Comparison of ENCODE assay signal across 13 cellular contexts in the genomic region with DNA sequence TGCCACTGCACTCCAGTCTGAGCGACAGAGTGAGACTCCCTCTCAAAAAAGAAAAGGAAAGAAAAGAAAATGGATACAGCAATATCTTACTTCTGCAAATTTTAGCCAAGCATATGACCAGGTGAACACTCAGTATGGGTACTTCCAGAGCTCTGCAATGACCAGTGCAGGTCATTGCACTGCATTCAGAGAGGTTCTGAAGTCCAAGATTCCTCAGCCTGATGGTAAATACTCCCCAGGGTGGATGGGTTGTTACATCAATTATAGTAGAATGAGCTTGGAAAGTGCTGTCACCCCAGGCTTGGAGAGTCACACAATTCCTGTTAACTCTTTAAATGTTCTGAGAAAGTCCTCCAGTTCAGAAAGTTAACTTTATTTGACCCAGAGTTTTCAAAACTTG.
"Had no signal": no experiment of that assay in that cellular context is flagged by ENCODE, and none has a peak within 500 bp of the region (broad histone marks: within the 10 kb centered on the region; RNA-seq: fewer than 3 reads in every experiment).

No MANE protein-coding gene starts in this region.

- H3K4me3 Mint-ChIP-seq: stimulated activated naive CD8-positive, alpha-beta T cell treated with anti-CD3 and anti-CD28 coated beads, Interleukin-15, amount 100 ng/mL, for 72 hours had no signal

- H3K36me3 ChIP-seq: thoracic aorta had no signal

- H3K9me3 ChIP-seq: thoracic aorta had no signal

- H3K4me3 ChIP-seq: thoracic aorta had no signal

- ATAC-seq: activated naive CD4-positive, alpha-beta T cell treated with anti-CD3 and anti-CD28 coated beads, Interleukin-2, amount 50 U/mL, for 72 hours; esophagus mucosa; stimulated activated naive CD8-positive, alpha-beta T cell treated with anti-CD3 and anti-CD28 coated beads, Interleukin-15, amount 100 ng/mL, for 72 hours had no signal

- H3K27ac Mint-ChIP-seq: activated naive CD4-positive, alpha-beta T cell treated with anti-CD3 and anti-CD28 coated beads, Interleukin-2, amount 50 U/mL, for 72 hours had no signal

- DNase-seq: activated CD4-positive, alpha-beta T cell treated with anti-CD3 and anti-CD28 coated beads, Interleukin-2, amount 50 U/mL, for 4 hours; activated effector memory CD4-positive, alpha-beta T cell treated with anti-CD3 and anti-CD28 coated beads, Interleukin-2, amount 50 U/mL, for 16 hours; activated T-cell treated with anti-CD3 and anti-CD28 coated beads, Interleukin-2, amount 50 U/mL, for 1 hour; mammary epithelial cell; stimulated activated CD4-positive, alpha-beta T cell treated with anti-CD3 and anti-CD28 coated beads, Interleukin-4, amount 100 ng/mL, for 4 hours; stimulated activated naive CD8-positive, alpha-beta T cell treated with anti-CD3 and anti-CD28 coated beads, Interleukin-15, amount 100 ng/mL, for 72 hours; T-helper 2 cell had no signal

- FAIRE-seq: bronchial epithelial cell, endometrium, TTC549 had no signal
